In the genomic region with DNA sequence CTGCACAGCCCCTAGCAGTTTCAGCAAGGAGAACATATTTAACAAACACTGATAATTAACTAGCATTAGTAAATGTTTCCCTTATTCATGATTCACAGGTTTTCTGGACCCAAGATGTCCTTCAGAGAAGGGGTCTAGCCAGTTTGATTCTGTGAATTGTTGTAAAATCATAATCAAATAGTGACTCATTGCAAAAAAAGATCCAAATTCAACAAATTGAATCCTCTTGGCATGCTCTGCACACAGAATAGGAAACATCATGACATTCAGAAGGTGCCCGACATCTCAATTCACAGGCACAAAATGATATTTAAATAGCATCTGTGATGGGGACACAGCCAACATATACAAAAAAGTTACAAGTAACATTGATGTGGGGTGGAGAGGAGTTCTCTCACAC, we compare ENCODE assay signal across 24 cellular contexts.
A peak's percentile ranks its signal among the peaks of the same experiment; 100 is the strongest.
DNase-seq lines count a peak whose midpoint lies in the region; ATAC-seq, FAIRE-seq and TF ChIP-seq lines count a peak whose summit lies in the region.
"Had no signal": no experiment of that assay in that cellular context is flagged by ENCODE, and none has a peak within 500 bp of the region (broad histone marks: within the 10 kb centered on the region; RNA-seq: fewer than 3 reads in every experiment).

No MANE protein-coding gene starts in this region.

- H3K4me3 Mint-ChIP-seq in activated CD4-positive, alpha-beta T cell treated with anti-CD3 and anti-CD28 coated beads for 36 hours, result no peak overlapping the region
- peak overlapping the region; percentile 39 for H3K4me3 Mint-ChIP-seq in activated naive CD4-positive, alpha-beta T cell treated with anti-CD3 and anti-CD28 coated beads, Interleukin-2, amount 50 U/mL, for 24 hours
- no peak overlapping the region for H3K4me3 Mint-ChIP-seq in activated naive CD8-positive, alpha-beta T cell treated with anti-CD3 and anti-CD28 coated beads, Interleukin-2, amount 50 U/mL, for 24 hours
- H3K4me3 Mint-ChIP-seq: CD8-positive, alpha-beta T cell had no signal

- POLR2A ChIA-PET in activated CD4-positive, alpha-beta T cell treated with anti-CD3 and anti-CD28 coated beads for 36 hours (lab: Charles Lee), result no interaction called here

- H3K4me1 Mint-ChIP-seq in activated CD4-positive, alpha-beta T cell treated with anti-CD3 and anti-CD28 coated beads for 36 hours, result peaks cover 77% of the 10 kb centered on the region
- H3K4me1 Mint-ChIP-seq in activated naive CD4-positive, alpha-beta T cell treated with anti-CD3 and anti-CD28 coated beads, Interleukin-2, amount 50 U/mL, for 24 hours, result peaks cover 82% of the 10 kb centered on the region
- H3K4me1 Mint-ChIP-seq in activated naive CD8-positive, alpha-beta T cell treated with anti-CD3 and anti-CD28 coated beads, Interleukin-2, amount 50 U/mL, for 24 hours, result peaks cover 86% of the 10 kb centered on the region

- peaks cover 27% of the 10 kb centered on the region for H3K36me3 Mint-ChIP-seq in activated CD4-positive, alpha-beta T cell treated with anti-CD3 and anti-CD28 coated beads for 36 hours (ENCODE audit: low read depth)
- peaks cover 7% of the 10 kb centered on the region for H3K36me3 Mint-ChIP-seq in activated naive CD4-positive, alpha-beta T cell treated with anti-CD3 and anti-CD28 coated beads, Interleukin-2, amount 50 U/mL, for 24 hours
- peaks cover 22% of the 10 kb centered on the region for H3K36me3 Mint-ChIP-seq in activated naive CD8-positive, alpha-beta T cell treated with anti-CD3 and anti-CD28 coated beads, Interleukin-2, amount 50 U/mL, for 24 hours (ENCODE audit: low read depth)

- intact Hi-C loops in activated CD4-positive, alpha-beta T cell treated with anti-CD3 and anti-CD28 coated beads for 36 hours (cut with DNase I, micrococcal nuclease), result no loop called here

- no peak for DNase-seq in activated CD4-positive, alpha-beta T cell treated with anti-CD3 and anti-CD28 coated beads for 36 hours
- DNase-seq in activated CD4-positive, alpha-beta T cell treated with anti-CD3 and anti-CD28 coated beads, Interleukin-2, amount 50 U/mL, for 1 hour, result no peak
- DNase-seq in activated naive CD4-positive, alpha-beta T cell treated with anti-CD3 and anti-CD28 coated beads, Interleukin-2, amount 50 U/mL, for 16 hours, result no peak
- DNase-seq in GM12892 (ENCODE audit: insufficient read length), result no peak
- DNase-seq in activated naive CD8-positive, alpha-beta T cell treated with anti-CD3 and anti-CD28 coated beads, Interleukin-2, amount 50 U/mL, for 24 hours, result no peak
- DNase-seq in Kasumi-1 (lab: John Stamatoyannopoulos, UW), result no peak
- DNase-seq: DMS 273 treated with DMSO at 0.1 percent for 48 hours, DMS79, EL, GDM1, NCI-H1092, NCI-H1417 treated with DMSO at 0.1 percent for 48 hours, NCI-H1694 treated with DMSO at 0.1 percent for 48 hours, NCI-H2081, NCI-H226, NCI-H510A, NCI-H69, SHP77 had no signal

- H3K27ac Mint-ChIP-seq in activated CD4-positive, alpha-beta T cell treated with anti-CD3 and anti-CD28 coated beads for 36 hours, result peak overlapping the region; percentile 93
- H3K27ac Mint-ChIP-seq in activated naive CD4-positive, alpha-beta T cell treated with anti-CD3 and anti-CD28 coated beads, Interleukin-2, amount 50 U/mL, for 24 hours, result peak overlapping the region; percentile 84
- H3K27ac Mint-ChIP-seq in activated naive CD8-positive, alpha-beta T cell treated with anti-CD3 and anti-CD28 coated beads, Interleukin-2, amount 50 U/mL, for 24 hours, result peak overlapping the region; percentile 56
- H3K27ac Mint-ChIP-seq: CD8-positive, alpha-beta T cell; IgD-negative memory B cell had no signal

- H3K27me3 Mint-ChIP-seq in activated CD4-positive, alpha-beta T cell treated with anti-CD3 and anti-CD28 coated beads for 36 hours, result no peaks in the 10 kb centered on the region
- H3K27me3 Mint-ChIP-seq in activated naive CD4-positive, alpha-beta T cell treated with anti-CD3 and anti-CD28 coated beads, Interleukin-2, amount 50 U/mL, for 24 hours, result no peaks in the 10 kb centered on the region
- H3K27me3 Mint-ChIP-seq in activated naive CD8-positive, alpha-beta T cell treated with anti-CD3 and anti-CD28 coated beads, Interleukin-2, amount 50 U/mL, for 24 hours, result no peaks in the 10 kb centered on the region
- H3K27me3 Mint-ChIP-seq: IgD-negative memory B cell had no signal

- peaks cover 1% of the 10 kb centered on the region for H3K9me3 Mint-ChIP-seq in activated CD4-positive, alpha-beta T cell treated with anti-CD3 and anti-CD28 coated beads for 36 hours (ENCODE audit: low read depth)
- no peaks in the 10 kb centered on the region for H3K9me3 Mint-ChIP-seq in activated naive CD4-positive, alpha-beta T cell treated with anti-CD3 and anti-CD28 coated beads, Interleukin-2, amount 50 U/mL, for 24 hours
- H3K9me3 Mint-ChIP-seq in activated naive CD8-positive, alpha-beta T cell treated with anti-CD3 and anti-CD28 coated beads, Interleukin-2, amount 50 U/mL, for 24 hours, result no peaks in the 10 kb centered on the region
- H3K9me3 Mint-ChIP-seq: CD8-positive, alpha-beta T cell; IgD-negative memory B cell had no signal

- CTCF ChIA-PET in activated CD4-positive, alpha-beta T cell treated with anti-CD3 and anti-CD28 coated beads for 36 hours (lab: Charles Lee), result no interaction called here

- FAIRE-seq in GM12892 (lab: Jason Lieb, UNC), result peak; percentile 44
- FAIRE-seq: GM12878 had no signal

- TF ChIP-seq POLR2A in GM12892 (IDR thresholded peaks at IDR 0.05; ENCODE audit: low read depth, low read length), result no peak

- no peak for ATAC-seq in activated CD4-positive, alpha-beta T cell treated with anti-CD3 and anti-CD28 coated beads for 36 hours
- ATAC-seq in activated naive CD8-positive, alpha-beta T cell treated with anti-CD3 and anti-CD28 coated beads, Interleukin-2, amount 50 U/mL, for 24 hours, result no peak
- no peak for ATAC-seq in HG02981 (IDR thresholded peaks at IDR 0.05; ENCODE audit: unreplicated experiment)
- ATAC-seq: CD8-positive, alpha-beta T cell; GM12878; Panc1 had no signal
